2 cellular contexts compared by ENCODE assay signal in genomic region chr12:27260746-27261145, GRCh38.
TF ChIP-seq lines count a peak whose summit lies in the region.

No MANE protein-coding gene starts in this region.

TF ChIP-seq in GM23338, 12 proteins besides CTCF, POLR2A, EP300 and RAD21:
- TF ChIP-seq ZNF462 (CRISPR knock-in tag; IDR thresholded peaks at IDR 0.05) (no peak), REST (IDR thresholded peaks at IDR 0.05; ENCODE audit: unreplicated experiment) (no peak), EZH2phosphoT487 (IDR thresholded peaks at IDR 0.05; ENCODE audit: unreplicated experiment) (no peak), ETS1 (IDR thresholded peaks at IDR 0.05) (no peak), POLR2AphosphoS5 (IDR thresholded peaks at IDR 0.05; ENCODE audit: low read depth) (no peak), NANOG (IDR thresholded peaks at IDR 0.05; ENCODE audit: borderline replicate concordance) (no peak), ZNF114 (CRISPR knock-in tag; IDR thresholded peaks at IDR 0.05) (no peak), STAT1 (IDR thresholded peaks at IDR 0.05; ENCODE audit: unreplicated experiment) (no peak), ZNF331 (CRISPR knock-in tag; IDR thresholded peaks at IDR 0.05; ENCODE audit: low read depth) (no peak), JUNB (IDR thresholded peaks at IDR 0.05; ENCODE audit: unreplicated experiment) (no peak), CREB1 (CRISPR knock-in tag; IDR thresholded peaks at IDR 0.05; ENCODE audit: low read depth) (no peak), EZH2 (IDR thresholded peaks at IDR 0.05; ENCODE audit: low read depth, unreplicated experiment) (no peak)

TF ChIP-seq in GM12878, 131 proteins besides CTCF, POLR2A, EP300 and RAD21:
- TF ChIP-seq FOXM1 (IDR thresholded peaks at IDR 0.05; ENCODE audit: low read depth, low read length) = no peak
- TF ChIP-seq ZZZ3 (IDR thresholded peaks at IDR 0.05; ENCODE audit: control insufficient read depth, insufficient read length, low read depth) = no peak
- TF ChIP-seq ATF2 (IDR thresholded peaks at IDR 0.05; ENCODE audit: low read length) = 0 out of 2 replicates have a peak, but pooled peaks have one; percentile 10
